1 cellular context compared by ENCODE assay signal in genomic region chr15:65400760-65401606, GRCh38.
TF ChIP-seq lines count a peak whose summit lies in the region.

No MANE protein-coding gene starts in this region.

TF ChIP-seq in K562, 482 proteins besides CTCF, POLR2A, EP300 and RAD21 (continued from another document and continues in another):
- no peak for TF ChIP-seq ZFP91 (CRISPR knock-in tag; IDR thresholded peaks at IDR 0.05)
- no peak for TF ChIP-seq ZBTB49 (CRISPR knock-in tag; IDR thresholded peaks at IDR 0.05; ENCODE audit: borderline replicate concordance)
- no peak for TF ChIP-seq HNRNPH1 (optimal IDR thresholded peaks at IDR 0.05; ENCODE audit: low read depth, low read length)
- TF ChIP-seq CXXC5 (CRISPR knock-in tag; IDR thresholded peaks at IDR 0.05): no peak
- TF ChIP-seq DNMT1 (IDR thresholded peaks at IDR 0.05): no peak
- TF ChIP-seq MYC (IDR thresholded peaks at IDR 0.05; ENCODE audit: low read depth, low read length): no peak
- TF ChIP-seq MYC (CRISPR knock-in tag; IDR thresholded peaks at IDR 0.05; ENCODE audit: borderline replicate concordance, low read depth): no peak
- peak; percentile 61 for TF ChIP-seq NFIC (IDR thresholded peaks at IDR 0.05)
- no peak for TF ChIP-seq SETDB1 (IDR thresholded peaks at IDR 0.05; ENCODE audit: low read length)
- TF ChIP-seq PTRF (tag; IDR thresholded peaks at IDR 0.05): no peak
- TF ChIP-seq ETS2 (tag; IDR thresholded peaks at IDR 0.05; ENCODE audit: borderline replicate concordance, poor library complexity, severe bottlenecking): no peak
- TF ChIP-seq ETV6 (IDR thresholded peaks at IDR 0.05; ENCODE audit: borderline replicate concordance in 1 of 2, low read depth in 2 of 2, low read length in 1 of 2): no peak
- TF ChIP-seq ETV6 (CRISPR knock-in tag; IDR thresholded peaks at IDR 0.05; ENCODE audit: borderline replicate concordance): no peak
- 0 out of 2 replicates have a peak, but pooled peaks have one; percentile 8 for TF ChIP-seq EHMT2 (IDR thresholded peaks at IDR 0.05)
- no peak for TF ChIP-seq ZNF239 (CRISPR knock-in tag; IDR thresholded peaks at IDR 0.05)
- TF ChIP-seq SMAD4 (CRISPR knock-in tag; conservative IDR thresholded peaks at IDR 0.05): no peak
- peak; percentile 53; the same call in 1 of the 2 replicates for TF ChIP-seq ZBTB7A (IDR thresholded peaks at IDR 0.05; ENCODE audit: borderline replicate concordance, control insufficient read depth, low read depth, low read length)
- TF ChIP-seq PRPF4 (IDR thresholded peaks at IDR 0.05; ENCODE audit: insufficient read depth, low read depth, low read length, poor library complexity, severe bottlenecking): no peak
- TF ChIP-seq ASH1L (IDR thresholded peaks at IDR 0.05; ENCODE audit: borderline replicate concordance, low read depth, partially characterized antibody): no peak
- TF ChIP-seq RREB1 (CRISPR knock-in tag; IDR thresholded peaks at IDR 0.05): no peak
- no peak for TF ChIP-seq FOXA3 (CRISPR knock-in tag; conservative IDR thresholded peaks at IDR 0.05 in 1 of 2, IDR thresholded peaks at IDR 0.05 in 1 of 2)
- TF ChIP-seq CTCFL (IDR thresholded peaks at IDR 0.05; ENCODE audit: borderline replicate concordance, insufficient read depth, low read depth, low read length, poor library complexity, severe bottlenecking): peak; percentile 46
- peak; percentile 62; the same call in 1 of the 2 replicates for TF ChIP-seq STAG1 (CRISPR knock-in tag; IDR thresholded peaks at IDR 0.05; ENCODE audit: borderline replicate concordance)
- peak in 1 of 3 experiments; percentile 27 for TF ChIP-seq YY1 (IDR thresholded peaks at IDR 0.05; ENCODE audit: borderline replicate concordance in 1 of 3, control insufficient read depth in 1 of 3, extremely low read depth in 1 of 3, insufficient read depth in 3 of 3, insufficient read length in 1 of 3, insufficient replicate concordance in 2 of 3, low read depth in 1 of 3, low read length in 2 of 3)
- no peak for TF ChIP-seq FOXP4 (CRISPR knock-in tag; IDR thresholded peaks at IDR 0.05; ENCODE audit: borderline replicate concordance)
- no peak for TF ChIP-seq CEBPZ (IDR thresholded peaks at IDR 0.05; ENCODE audit: borderline replicate concordance, low read depth, low read length)
- no peak for TF ChIP-seq KLF13 (tag; IDR thresholded peaks at IDR 0.05; ENCODE audit: borderline replicate concordance, low read depth)
- 0 out of 2 replicates have a peak, but pooled peaks have one; percentile 25 for TF ChIP-seq CC2D1A (IDR thresholded peaks at IDR 0.05)
- TF ChIP-seq TCF7L2 (IDR thresholded peaks at IDR 0.05; ENCODE audit: low read depth, low read length): no peak
- no peak for TF ChIP-seq ILK (tag; IDR thresholded peaks at IDR 0.05; ENCODE audit: borderline replicate concordance, low read depth)
- TF ChIP-seq RERE (CRISPR knock-in tag; IDR thresholded peaks at IDR 0.05; ENCODE audit: borderline replicate concordance): no peak
- TF ChIP-seq ZKSCAN1 (IDR thresholded peaks at IDR 0.05; ENCODE audit: low read depth, low read length): peak; percentile 58; the same call in 1 of the 2 replicates
- no peak for TF ChIP-seq SP2 (IDR thresholded peaks at IDR 0.05; ENCODE audit: extremely low read depth, low read depth, low read length, poor library complexity, severe bottlenecking)
